Comparison of ENCODE assay signal across 17 cellular contexts in the genomic region with DNA sequence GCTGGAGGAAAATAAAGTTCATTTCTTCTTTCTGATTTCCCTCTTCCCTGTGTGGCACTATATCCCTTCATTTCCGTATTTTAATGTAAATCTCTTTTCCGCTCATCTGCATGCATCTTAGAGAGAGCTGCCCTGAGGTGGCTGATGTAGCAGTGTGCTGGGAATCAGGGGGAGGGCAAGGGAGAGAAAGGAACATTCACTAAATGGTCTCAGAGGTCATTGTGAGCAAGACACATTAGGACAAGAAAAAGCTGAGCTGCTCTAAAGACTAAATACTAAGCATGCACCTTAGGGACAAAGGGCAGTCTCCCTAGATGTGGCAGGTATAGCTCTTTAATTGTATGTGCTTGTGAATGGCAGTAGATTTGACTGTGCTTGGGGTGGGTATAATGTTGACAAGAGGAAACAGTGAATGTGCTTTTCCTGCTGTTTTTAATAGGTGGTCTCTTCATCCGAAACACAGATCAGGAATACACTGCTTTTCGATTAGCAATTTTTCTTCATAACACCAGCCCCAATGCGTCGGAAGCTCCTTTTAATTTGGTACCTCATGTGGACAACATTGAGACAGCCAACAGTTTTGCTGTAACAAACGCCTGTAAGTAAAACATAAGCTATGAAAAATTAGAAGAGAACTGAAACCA. TPM values are rescaled to one million over a fixed set of nuclear protein-coding genes. Genes with fewer than 3 reads are reported as not detected.
A peak's percentile ranks its signal among the peaks of the same experiment; 100 is the strongest.
DNase-seq lines count a peak whose midpoint lies in the region; ATAC-seq and TF ChIP-seq lines count a peak whose summit lies in the region.
"Had no signal": no experiment of that assay in that cellular context is flagged by ENCODE, and none has a peak within 500 bp of the region (broad histone marks: within the 10 kb centered on the region; RNA-seq: fewer than 3 reads in every experiment).

No MANE protein-coding gene starts in this region.

- H3K36me3 ChIP-seq in breast epithelium (no peaks in the 10 kb centered on the region), prostate gland (no peaks in the 10 kb centered on the region)
- H3K36me3 ChIP-seq: spleen had no signal

- no peak for DNase-seq in breast epithelium (ENCODE audit: low spot score in 2 of 2)
- no peak for DNase-seq in MCF 10A (ENCODE audit: unreplicated experiment)
- DNase-seq in prostate gland (ENCODE audit: low spot score) = no peak
- DNase-seq in NCI-H1105 treated with DMSO at 0.1 percent for 48 hours (lab: John Stamatoyannopoulos, UW) = no peak
- DNase-seq: activated CD8-positive, alpha-beta T cell treated with anti-CD3 and anti-CD28 coated beads, Interleukin-2, amount 10 ng/mL, durations not matched to agents 7 days and 5 days; activated naive CD4-positive, alpha-beta T cell treated with Interleukin-2 at 50 U/mL for 16 hours; DMS79 treated with DMSO at 0.1 percent for 48 hours; kidney glomerular epithelial cell; naive thymus-derived CD8-positive, alpha-beta T cell; NCI-H1930; spleen had no signal

- no peaks in the 10 kb centered on the region for H3K4me1 ChIP-seq in breast epithelium
- no peaks in the 10 kb centered on the region for H3K4me1 ChIP-seq in prostate gland (replicated peaks)

- BruUV-seq in MCF 10A (replicated peaks; lab: Mats Ljungman, UMichigan) = no TSS peak

- H3K4me3 ChIP-seq in breast epithelium (peak overlapping the region in 2 of 3 donors; percentile 58 to 69), iPS-18c (ENCODE audit: insufficient read depth, low read depth, low read length) (peak overlapping the region; percentile 67; the same call in 1 of the 2 replicates), prostate gland (no peak overlapping the region)
- H3K4me3 ChIP-seq: K562 had no signal

- H3K27me3 ChIP-seq in breast epithelium (peaks cover 0 to 35% of the 10 kb centered on the region in 2 donors), prostate gland (replicated peaks; ENCODE audit: insufficient read depth) (peaks cover 7% of the 10 kb centered on the region)

- no peak overlapping the region for H3K27ac Mint-ChIP-seq in MCF 10A (ENCODE audit: low read depth, unreplicated experiment)
- H3K27ac Mint-ChIP-seq in activated T-helper 17 cell treated with anti-CD3 and anti-CD28 coated beads, Interleukin-2, amount 50 U/mL, for 72 hours = no peak overlapping the region
- H3K27ac Mint-ChIP-seq: activated CD8-positive, alpha-beta T cell treated with anti-CD3 and anti-CD28 coated beads, Interleukin-2, amount 10 ng/mL, durations not matched to agents 7 days and 5 days; naive thymus-derived CD8-positive, alpha-beta T cell had no signal

- TF ChIP-seq CTCF in breast epithelium (IDR thresholded peaks at IDR 0.05) = no peak
- TF ChIP-seq CTCF in MCF 10A (IDR thresholded peaks at IDR 0.05; ENCODE audit: unreplicated experiment) = no peak
- no peak for TF ChIP-seq CTCF in prostate gland (IDR thresholded peaks at IDR 0.05)

- no peaks in the 10 kb centered on the region for H3K9me3 ChIP-seq in breast epithelium
- no peaks in the 10 kb centered on the region for H3K9me3 ChIP-seq in iPS-18c (ENCODE audit: control insufficient read depth, insufficient read depth, low read length)
- no peaks in the 10 kb centered on the region for H3K9me3 ChIP-seq in prostate gland
- H3K9me3 ChIP-seq: spleen had no signal

- intact Hi-C loops in breast epithelium (cut with DNase I; ENCODE audit: low total_unique reads) = no loop called here
- intact Hi-C loops in MCF 10A (cut with micrococcal nuclease) = no loop called here
- intact Hi-C loops in prostate gland (cut with DNase I) = no loop called here

- H3K27me3 Mint-ChIP-seq in MCF 10A (ENCODE audit: insufficient read depth, unreplicated experiment) = peaks cover 15% of the 10 kb centered on the region
- H3K27me3 Mint-ChIP-seq in activated T-helper 17 cell treated with anti-CD3 and anti-CD28 coated beads, Interleukin-2, amount 50 U/mL, for 72 hours = peaks cover 26% of the 10 kb centered on the region

- H3K36me3 Mint-ChIP-seq in MCF 10A (ENCODE audit: insufficient read depth, unreplicated experiment) = no peaks in the 10 kb centered on the region
- no peaks in the 10 kb centered on the region for H3K36me3 Mint-ChIP-seq in activated T-helper 17 cell treated with anti-CD3 and anti-CD28 coated beads, Interleukin-2, amount 50 U/mL, for 72 hours (ENCODE audit: low read depth)
- H3K36me3 Mint-ChIP-seq: naive thymus-derived CD8-positive, alpha-beta T cell had no signal

- H3K27ac ChIP-seq in breast epithelium (peak overlapping the region; percentile 59 to 64), prostate gland (no peak overlapping the region)
- H3K27ac ChIP-seq: RWPE1, spleen had no signal

- no peak for ATAC-seq in activated T-helper 17 cell treated with anti-CD3 and anti-CD28 coated beads, Interleukin-2, amount 50 U/mL, for 72 hours (replicated peaks)
- no peak for ATAC-seq in GM19397 (IDR thresholded peaks at IDR 0.05; ENCODE audit: unreplicated experiment)
- ATAC-seq in HG02885 (IDR thresholded peaks at IDR 0.05; ENCODE audit: poor library complexity, unreplicated experiment) = no peak
- ATAC-seq: activated CD8-positive, alpha-beta T cell treated with anti-CD3 and anti-CD28 coated beads, Interleukin-2, amount 10 ng/mL, durations not matched to agents 7 days and 5 days; K562; naive thymus-derived CD8-positive, alpha-beta T cell had no signal

- POLR2A ChIA-PET in MCF 10A (lab: Yijun Ruan, JAX) = interaction anchor here (0.7 to 0.9 kb wide), 2 partner anchors 9 to 38 kb away, joined by 3 to 5 read pairs; no protein-coding TSS in a partner anchor

- no peak overlapping the region for H3K4me3 Mint-ChIP-seq in MCF 10A (ENCODE audit: unreplicated experiment)
- H3K4me3 Mint-ChIP-seq in activated T-helper 17 cell treated with anti-CD3 and anti-CD28 coated beads, Interleukin-2, amount 50 U/mL, for 72 hours = peak overlapping the region; percentile 62
- H3K4me3 Mint-ChIP-seq: activated CD8-positive, alpha-beta T cell treated with anti-CD3 and anti-CD28 coated beads, Interleukin-2, amount 10 ng/mL, durations not matched to agents 7 days and 5 days had no signal

- H3K9me3 Mint-ChIP-seq in MCF 10A (ENCODE audit: unreplicated experiment) = no peaks in the 10 kb centered on the region
- H3K9me3 Mint-ChIP-seq in activated T-helper 17 cell treated with anti-CD3 and anti-CD28 coated beads, Interleukin-2, amount 50 U/mL, for 72 hours = no peaks in the 10 kb centered on the region

- TF ChIP-seq POLR2A in breast epithelium (IDR thresholded peaks at IDR 0.05) (no peak), prostate gland (IDR thresholded peaks at IDR 0.05) (no peak)

- H3K4me1 Mint-ChIP-seq in MCF 10A (ENCODE audit: insufficient read depth, unreplicated experiment) = peaks cover 13% of the 10 kb centered on the region
- H3K4me1 Mint-ChIP-seq in activated T-helper 17 cell treated with anti-CD3 and anti-CD28 coated beads, Interleukin-2, amount 50 U/mL, for 72 hours = no peaks in the 10 kb centered on the region

- CTCF ChIA-PET in MCF 10A (lab: Yijun Ruan, JAX) = interaction anchor here (0.6 to 1.2 kb wide), 5 partner anchors 15 to 1356 kb away, joined by 3 to 7 read pairs (median 5); no protein-coding TSS in a partner anchor

- WGBS in prostate gland = 69% methylated on average over 7 of the region's 7 CpGs

RNA-seq across cellular contexts. Expression of a gene that starts 2.1 kb away (rescaled TPM):
- total RNA-seq in breast epithelium (10 to 100 TPM in 2 of 3 donors, not detected in 1; 14.1 to 27.7 TPM), MCF 10A (2022) (not detected in 2 replicates), prostate gland (not detected)
- not detected for total RNA-seq in activated T-helper 17 cell treated with anti-CD3 and anti-CD28 coated beads, Interleukin-2, amount 50 U/mL, for 72 hours
- total RNA-seq: activated CD8-positive, alpha-beta T cell treated with anti-CD3 and anti-CD28 coated beads, Interleukin-2, amount 10 ng/mL, durations not matched to agents 7 days and 5 days; K562; naive thymus-derived CD8-positive, alpha-beta T cell; spleen had no signal

Comparison
In these comparisons a context has a peak if more than half of its experiments do, and no peak if none do; other contexts are left out.
1. H3K27ac ChIP-seq: peak in breast epithelium (2 of 2); none in prostate gland (0 of 2).
2. H3K4me3 ChIP-seq: peak in breast epithelium (2 of 3) and iPS-18c (single experiment); none in prostate gland (0 of 2).